ENCODE assay signal across 8 cellular contexts in the genomic region with DNA sequence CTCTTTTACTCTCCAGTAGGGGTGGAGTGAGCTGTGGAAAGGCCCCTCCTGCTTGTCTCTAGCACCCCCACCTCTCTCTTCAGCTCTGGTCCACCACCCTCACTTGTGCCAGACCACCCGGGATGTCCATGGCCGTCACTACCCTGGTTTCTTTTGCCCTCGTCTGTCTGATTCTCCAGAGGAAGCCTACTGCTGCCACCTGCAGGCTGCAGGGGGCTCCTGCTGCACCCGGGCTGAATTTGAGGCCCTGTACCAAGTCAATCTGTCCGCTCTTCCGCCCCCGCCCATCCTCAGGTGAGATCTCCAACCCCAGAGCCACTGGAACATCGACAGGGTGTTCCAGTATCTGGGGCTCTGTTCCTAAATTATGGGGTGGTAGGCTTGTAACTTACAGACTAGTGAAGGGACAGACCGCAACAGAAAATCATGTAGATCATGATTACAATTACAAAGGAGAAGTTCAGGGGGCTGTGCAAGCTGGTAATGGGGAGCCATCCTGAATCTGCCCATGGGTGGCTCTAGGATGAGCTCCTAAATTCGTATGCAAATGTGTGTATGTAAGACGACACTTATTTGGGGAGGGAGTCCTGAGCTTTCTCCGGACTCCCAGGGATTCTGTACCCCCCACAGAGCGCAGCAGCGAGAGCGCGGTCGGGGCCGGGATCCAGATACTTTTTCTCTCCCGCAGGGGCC. TPM values are rescaled to one million over a fixed set of nuclear protein-coding genes. Genes with fewer than 3 reads are reported as not detected.
DNase-seq lines count a peak whose midpoint lies in the region; ATAC-seq and FAIRE-seq lines count a peak whose summit lies in the region.

No MANE protein-coding gene starts in this region.

- H3K4me1 ChIP-seq in right cardiac atrium (ENCODE audit: control insufficient read depth, insufficient read depth, low read length) (peaks cover 10% of the 10 kb centered on the region), rectal smooth muscle tissue (ENCODE audit: control insufficient read depth, insufficient read depth, low read length) (peaks cover 25% of the 10 kb centered on the region)

- ATAC-seq in HG02884 (IDR thresholded peaks at IDR 0.05; ENCODE audit: unreplicated experiment) (peak; percentile 26), T-helper 17 cell (peak; percentile 45), right cardiac atrium (peak; percentile 47 to 52)

- H3K4me1 Mint-ChIP-seq in T-helper 17 cell = peaks cover 34% of the 10 kb centered on the region

- peak; percentile 90 for DNase-seq in GM03348 (ENCODE audit: low spot score)
- DNase-seq in NCI-H1694 treated with DMSO at 0.1 percent for 48 hours (lab: John Stamatoyannopoulos, UW) = peak; percentile 69
- peak; percentile 73 to 78 (median 74) for DNase-seq in T-helper 17 cell
- peak; percentile 85 to 94 (median 92) for DNase-seq in right cardiac atrium
- DNase-seq in urothelium cell line (ENCODE audit: low spot score) = peak; percentile 89

- no peak for FAIRE-seq in urothelium cell line (lab: Jason Lieb, UNC)

- peak overlapping the region; percentile 4 for H3K9ac ChIP-seq in rectal smooth muscle tissue (ENCODE audit: low read length)

- H3K9me3 ChIP-seq in T-helper 17 cell (ENCODE audit: control insufficient read depth, low read length, poor library complexity, severe bottlenecking) (no peaks in the 10 kb centered on the region), right cardiac atrium (ENCODE audit: control insufficient read depth, low read length) (no peaks in the 10 kb centered on the region)

- peak overlapping the region; percentile 93 for H3K27ac Mint-ChIP-seq in T-helper 17 cell

- 1% methylated on average over 19 of the region's 19 CpGs for WGBS in right cardiac atrium

- peak overlapping the region; percentile 96 for H3K4me3 Mint-ChIP-seq in T-helper 17 cell

- peak overlapping the region; percentile 63 for H3K27ac ChIP-seq in angular gyrus (ENCODE audit: low read depth, low read length)
- H3K27ac ChIP-seq in right cardiac atrium (ENCODE audit: low read length) = peak overlapping the region; percentile 6
- peak overlapping the region; percentile 60 for H3K27ac ChIP-seq in rectal smooth muscle tissue (ENCODE audit: low read depth, low read length)

- H3K4me3 ChIP-seq in right cardiac atrium (ENCODE audit: low read length) (peak overlapping the region; percentile 72), rectal smooth muscle tissue (ENCODE audit: low read length) (peak overlapping the region; percentile 79)

- H3K27me3 ChIP-seq in right cardiac atrium (ENCODE audit: control insufficient read depth, insufficient read depth) (no peaks in the 10 kb centered on the region), rectal smooth muscle tissue (ENCODE audit: control insufficient read depth, insufficient read depth, low read length) (no peaks in the 10 kb centered on the region)

- no peaks in the 10 kb centered on the region for H3K36me3 Mint-ChIP-seq in T-helper 17 cell (ENCODE audit: low read depth)

- intact Hi-C loops in right cardiac atrium (cut with DNase I) = no loop called here

- peaks cover 6% of the 10 kb centered on the region for H3K36me3 ChIP-seq in rectal smooth muscle tissue (ENCODE audit: control insufficient read depth, insufficient read depth, low read length)

- no peaks in the 10 kb centered on the region for H3K27me3 Mint-ChIP-seq in T-helper 17 cell

RNA-seq across cellular contexts. Expression of a gene that starts 0.7 kb away (rescaled TPM):
- total RNA-seq in T-helper 17 cell = 10 to 100 TPM; 36.9 to 38.3 TPM
- total RNA-seq in right cardiac atrium = 10 to 100 TPM; 26.2 to 32.8 (median 29.9) TPM
- 24.0 TPM for polyA plus RNA-seq in right cardiac atrium

RNA-seq across cellular contexts. Expression of a gene that starts 2.1 kb away (rescaled TPM):
- total RNA-seq in T-helper 17 cell = 10 to 100 TPM; 11.1 to 12.9 TPM
- 10 to 100 TPM; 13.5 to 17.7 (median 17.0) TPM for total RNA-seq in right cardiac atrium
- polyA plus RNA-seq in right cardiac atrium = 22.2 TPM

RNA-seq across cellular contexts. Expression of a gene that starts 20.3 kb away (rescaled TPM):
- total RNA-seq in T-helper 17 cell (1 to 10 TPM; 3.7 to 5.3 TPM), right cardiac atrium (10 to 100 TPM in 3 of 4 donors, 1 to 10 TPM in 1; 8.7 to 14.8 (median 13.4) TPM)
- polyA plus RNA-seq in right cardiac atrium = 11.1 TPM

RNA-seq across cellular contexts. Expression of a gene that starts 31.3 kb away (rescaled TPM):
- 100 to 1,000 TPM; 159 to 186 TPM for total RNA-seq in T-helper 17 cell
- total RNA-seq in right cardiac atrium = 100 to 1,000 TPM in 2 of 4 donors, 10 to 100 TPM in 2; 75.9 to 118 (median 93.4) TPM
- polyA plus RNA-seq in right cardiac atrium = 41.6 TPM

RNA-seq across cellular contexts. Expression of a gene that starts 50.1 kb away (rescaled TPM):
- total RNA-seq in T-helper 17 cell (10 to 100 TPM in 1 of 2 donors, 1 to 10 TPM in 1; 6.0 to 12.7 TPM), right cardiac atrium (10 to 100 TPM; 15.6 to 21.0 (median 18.0) TPM)
- polyA plus RNA-seq in right cardiac atrium = 17.6 TPM

Comparison
In these comparisons a context has a peak if more than half of its experiments do, and no peak if none do; other contexts are left out.
1. Peak in every context shown above with its lines: DNase-seq, ATAC-seq, H3K4me3 ChIP-seq and H3K27ac ChIP-seq.
2. H3K27ac ChIP-seq: peak in every context shown above with its lines; median percentile 63 in angular gyrus; 60 in rectal smooth muscle tissue; 6 in right cardiac atrium.